In the genomic region with DNA sequence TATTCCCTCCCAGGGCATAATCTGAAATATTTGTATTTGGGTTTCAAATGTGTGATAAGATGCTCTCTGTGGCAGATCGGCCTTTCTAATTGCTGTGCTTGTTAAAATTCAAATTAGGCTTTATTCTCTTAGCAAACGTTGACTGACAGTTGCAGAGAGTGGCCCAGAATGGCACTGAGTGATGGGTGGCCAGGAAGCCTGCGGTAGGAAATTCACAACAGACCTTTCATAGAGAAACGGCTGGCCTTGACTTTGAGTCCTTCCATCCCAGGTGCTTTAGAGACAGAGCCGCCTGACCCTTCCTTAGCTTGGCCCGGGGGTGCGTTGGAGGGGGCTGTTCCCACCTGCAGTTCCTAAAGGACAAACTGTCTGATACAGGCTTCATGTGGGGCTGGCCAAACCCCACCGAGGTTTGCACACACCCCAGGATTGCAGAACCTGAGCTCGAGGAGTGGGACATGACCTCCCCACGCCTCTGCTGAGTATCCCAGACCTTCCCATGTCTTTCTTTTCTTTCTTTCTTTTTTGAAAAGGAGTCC, we compare ENCODE assay signal across 16 cellular contexts.
DNase-seq lines count a peak whose midpoint lies in the region; ATAC-seq and TF ChIP-seq lines count a peak whose summit lies in the region.
"Had no signal": no experiment of that assay in that cellular context is flagged by ENCODE, and none has a peak within 500 bp of the region (broad histone marks: within the 10 kb centered on the region; RNA-seq: fewer than 3 reads in every experiment).

No MANE protein-coding gene starts in this region.

- DNase-seq in WTC11 (ENCODE audit: low spot score), result no peak
- DNase-seq in neuronal stem cell (ENCODE audit: low spot score), result no peak
- no peak for DNase-seq in DMS53 (lab: John Stamatoyannopoulos, UW)
- no peak for DNase-seq in T-cell
- DNase-seq in NCI-H2196 (lab: John Stamatoyannopoulos, UW; ENCODE audit: unreplicated experiment), result no peak
- DNase-seq in NCI-H774 (lab: John Stamatoyannopoulos, UW), result no peak
- DNase-seq: Caco-2; NCI-H1105 treated with DMSO at 0.1 percent for 48 hours; NCI-H187; NCI-H510A; NK-92 treated with Interleukin-12 subunit alpha and Interleukin-12 subunit beta, amount 100 ng/mL, for 24 hours; PC-3 had no signal

- H3K4me1 Mint-ChIP-seq in WTC11, result peaks cover 39% of the 10 kb centered on the region
- H3K4me1 Mint-ChIP-seq in T-cell, result peaks cover 0 to 10% (median 0%) of the 10 kb centered on the region in 3 donors

- H4K91ac ChIP-seq in neuronal stem cell (ENCODE audit: low read depth, low read length, poor library complexity), result no peak overlapping the region

- peaks cover 11% of the 10 kb centered on the region for H3K79me1 ChIP-seq in neuronal stem cell (ENCODE audit: low read depth, low read length)

- H3K4ac ChIP-seq in neuronal stem cell (ENCODE audit: low read length), result no peak overlapping the region

- POLR2A ChIA-PET in HEK293 (lab: Yijun Ruan, JAX) (no interaction called here), WTC11 (lab: Charles Lee) (no interaction called here), T-cell (lab: Charles Lee) (no interaction called here)

- H3K27ac Mint-ChIP-seq in WTC11, result peak overlapping the region; percentile 80
- H3K27ac Mint-ChIP-seq in T-cell, result no peak overlapping the region

- H4K20me1 ChIP-seq in BLaER1, result no peaks in the 10 kb centered on the region

- peak overlapping the region; percentile 16 for H2BK5ac ChIP-seq in neuronal stem cell (ENCODE audit: low read length)

- no peak for TF ChIP-seq CTCF in HEK293 (tag by site-specific recombination; IDR thresholded peaks at IDR 0.05)
- no peak for TF ChIP-seq CTCF in WTC11 (IDR thresholded peaks at IDR 0.05)

- H2BK15ac ChIP-seq in neuronal stem cell (ENCODE audit: low read length), result no peak overlapping the region

- no peak overlapping the region for H2AFZ ChIP-seq in neuronal stem cell (ENCODE audit: low read length)

- H3K4me2 ChIP-seq in BLaER1 (peak overlapping the region; percentile 95), neuronal stem cell (ENCODE audit: insufficient read depth, low read length, poor library complexity, severe bottlenecking) (no peak overlapping the region)

- H3K36me3 ChIP-seq in BLaER1 (peaks cover 12% of the 10 kb centered on the region), HEK293 (ENCODE audit: control insufficient read depth in 2 of 2, insufficient read depth in 1 of 2, low read length in 2 of 2) (no peaks in the 10 kb centered on the region), neuronal stem cell (replicated peaks in 1 of 2; ENCODE audit: control insufficient read depth in 2 of 2, insufficient read depth in 2 of 2, low read length in 2 of 2) (peaks cover 0 to 3% of the 10 kb centered on the region in 2 donors)

- WGBS in neuronal stem cell (ENCODE audit: extremely low coverage in 2 of 2, insufficient read length in 2 of 2, insufficient replicate concordance in 1 of 2), 2 donors, result no CpG with 5 or more reads among the region's 10 CpGs

- H3K36me3 Mint-ChIP-seq in WTC11 (peaks cover 4% of the 10 kb centered on the region; the same call in 1 of the 2 replicates), T-cell (peaks cover 13% of the 10 kb centered on the region)

- H2BK120ac ChIP-seq in neuronal stem cell (ENCODE audit: low read depth, low read length), result no peak overlapping the region

- H2AK5ac ChIP-seq in neuronal stem cell (ENCODE audit: low read depth, low read length), result no peak overlapping the region

- H3K4me3 ChIP-seq in BLaER1 (peak overlapping the region; percentile 58), HEK293 (ENCODE audit: low read depth, low read length) (no peak overlapping the region), neuronal stem cell (ENCODE audit: low read length in 2 of 2) (no peak overlapping the region)
- H3K4me3 ChIP-seq: SK-N-MC had no signal

- no peak overlapping the region for H3K23ac ChIP-seq in neuronal stem cell (ENCODE audit: low read depth, low read length, poor library complexity)

- no peak overlapping the region for H3K4me3 Mint-ChIP-seq in WTC11
- H3K4me3 Mint-ChIP-seq in T-cell, result no peak overlapping the region
- H3K4me3 Mint-ChIP-seq: CD14-positive monocyte had no signal

- H4K8ac ChIP-seq in neuronal stem cell (ENCODE audit: low read depth, low read length), result no peak overlapping the region

- H3K27ac ChIP-seq in BLaER1, result peak overlapping the region; percentile 96
- H3K27ac ChIP-seq in HEK293 (ENCODE audit: extremely low read depth, low read depth, low read length), result no peak overlapping the region
- H3K27ac ChIP-seq in neuronal stem cell (replicated peaks; ENCODE audit: low read length), result no peak overlapping the region
- H3K27ac ChIP-seq: SK-N-MC had no signal

- no peak overlapping the region for H3K18ac ChIP-seq in neuronal stem cell (ENCODE audit: low read length)

- ATAC-seq in WTC11, result no peak; the same call in none of the 2 replicates
- no peak for ATAC-seq in T-cell (replicated peaks in 1 of 4)
- ATAC-seq: PC-3 had no signal

- no peaks in the 10 kb centered on the region for H3K27me3 ChIP-seq in BLaER1
- H3K27me3 ChIP-seq in neuronal stem cell (ENCODE audit: control insufficient read depth in 3 of 3, insufficient read depth in 3 of 3, low read depth in 1 of 3, low read length in 3 of 3), result no peaks in the 10 kb centered on the region

- H3K9me3 ChIP-seq in BLaER1, result no peaks in the 10 kb centered on the region; the same call in 1 of the 2 replicates
- no peaks in the 10 kb centered on the region for H3K9me3 ChIP-seq in HEK293 (ENCODE audit: control insufficient read depth, insufficient read depth, low read depth, low read length)
- H3K9me3 ChIP-seq in neuronal stem cell (replicated peaks in 1 of 2; ENCODE audit: control insufficient read depth in 2 of 2, insufficient read depth in 1 of 2, low read depth in 1 of 2, low read length in 2 of 2), result peaks cover 0 to 2% of the 10 kb centered on the region in 2 donors
- H3K9me3 ChIP-seq: Caco-2 had no signal

- no peak overlapping the region for H3K14ac ChIP-seq in neuronal stem cell (ENCODE audit: low read length)

- H3K4me1 ChIP-seq in BLaER1, result peaks cover 100% of the 10 kb centered on the region
- no peaks in the 10 kb centered on the region for H3K4me1 ChIP-seq in HEK293 (ENCODE audit: control insufficient read depth, insufficient read depth, low read length)
- H3K4me1 ChIP-seq in neuronal stem cell (ENCODE audit: control insufficient read depth in 2 of 2, insufficient read depth in 1 of 2, low read depth in 1 of 2, low read length in 2 of 2), result peaks cover 0 to 4% of the 10 kb centered on the region in 2 donors

- CTCF ChIA-PET in HEK293 (lab: Yijun Ruan, JAX) (no interaction called here), WTC11 (lab: Charles Lee) (no interaction called here), T-cell (lab: Charles Lee) (no interaction called here)

- H3K9ac ChIP-seq in BLaER1 (peak overlapping the region; percentile 80), neuronal stem cell (ENCODE audit: low read depth, low read length, poor library complexity) (no peak overlapping the region)

- H3K9me3 Mint-ChIP-seq in WTC11 (peaks cover 7% of the 10 kb centered on the region; the same call in 1 of the 2 replicates), T-cell (peaks cover 0 to 6% (median 6%) of the 10 kb centered on the region in 3 donors)
- H3K9me3 Mint-ChIP-seq: CD14-positive monocyte had no signal

- no peak overlapping the region for H2BK12ac ChIP-seq in neuronal stem cell (ENCODE audit: low read length)

- H3K27me3 Mint-ChIP-seq in WTC11 (ENCODE audit: low read depth) (no peaks in the 10 kb centered on the region), T-cell (no peaks in the 10 kb centered on the region)

TF ChIP-seq in HEK293, 187 proteins besides CTCF, POLR2A, EP300 and RAD21:
- TF ChIP-seq KLF8 (tag by site-specific recombination; IDR thresholded peaks at IDR 0.05), result no peak
- peak; percentile 67; the same call in 1 of the 2 replicates for TF ChIP-seq ZNF362 (tag by site-specific recombination; IDR thresholded peaks at IDR 0.05)

TF ChIP-seq in WTC11, 78 proteins besides CTCF, POLR2A, EP300 and RAD21:
- TF ChIP-seq NR2C2 (CRISPR knock-in tag; IDR thresholded peaks at IDR 0.05) (no peak), ZNF219 (CRISPR knock-in tag; IDR thresholded peaks at IDR 0.05; ENCODE audit: borderline replicate concordance) (no peak)
TF ChIP-seq in WTC11: peak in this region for 0.
